8 cellular contexts compared by ENCODE assay signal in the genomic region with DNA sequence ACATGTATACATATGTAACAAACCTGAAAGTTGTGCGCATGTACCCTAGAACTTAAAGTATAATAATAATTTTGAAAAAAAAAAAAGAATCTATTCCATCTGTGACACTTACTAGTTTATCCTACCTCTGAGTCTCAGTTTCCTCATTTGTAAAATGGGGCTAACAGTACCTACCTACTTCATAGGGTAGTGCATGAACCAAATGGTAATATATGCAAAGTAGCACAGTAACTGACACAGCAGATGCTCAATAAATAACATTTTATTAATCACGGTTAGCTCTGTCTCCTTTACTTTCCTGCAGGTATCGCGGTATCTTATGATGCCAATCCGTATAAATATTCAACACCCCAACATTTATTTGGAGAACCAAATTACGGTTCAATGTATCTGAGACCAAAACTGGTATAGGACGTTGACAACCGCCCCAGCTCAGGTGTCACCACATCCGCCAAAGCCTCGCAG. TPM values are rescaled to one million over a fixed set of nuclear protein-coding genes. Genes with fewer than 3 reads are reported as not detected.
A peak's percentile ranks its signal among the peaks of the same experiment; 100 is the strongest.
DNase-seq lines count a peak whose midpoint lies in the region; TF ChIP-seq lines count a peak whose summit lies in the region.

No MANE protein-coding gene starts in this region.

- no peaks in the 10 kb centered on the region for H3K27me3 Mint-ChIP-seq in activated naive CD4-positive, alpha-beta T cell treated with anti-CD3 and anti-CD28 coated beads for 36 hours (ENCODE audit: low read depth)
- peaks cover 10% of the 10 kb centered on the region for H3K27me3 Mint-ChIP-seq in neural crest cell (ENCODE audit: low read depth)

- H3K4me3 ChIP-seq in colonic mucosa, result peak overlapping the region; percentile 97

- H3K4me1 Mint-ChIP-seq in activated naive CD4-positive, alpha-beta T cell treated with anti-CD3 and anti-CD28 coated beads for 36 hours (ENCODE audit: low read depth), result peaks cover 47% of the 10 kb centered on the region
- peaks cover 34% of the 10 kb centered on the region for H3K4me1 Mint-ChIP-seq in neural crest cell

- peak overlapping the region; percentile 91 for H3K4me3 Mint-ChIP-seq in activated naive CD4-positive, alpha-beta T cell treated with anti-CD3 and anti-CD28 coated beads for 36 hours
- H3K4me3 Mint-ChIP-seq in neural crest cell, result peak overlapping the region; percentile 94

- H3K36me3 ChIP-seq in KOPT-K1 (ENCODE audit: insufficient read depth, low read length), result peaks cover 4% of the 10 kb centered on the region; the same call in 1 of the 2 replicates
- no peaks in the 10 kb centered on the region for H3K36me3 ChIP-seq in colonic mucosa

- peak overlapping the region; percentile 95 to 97 for H3K9ac ChIP-seq in colonic mucosa (ENCODE audit: low read depth in 2 of 2, low read length in 2 of 2)

- intact Hi-C loops in activated naive CD4-positive, alpha-beta T cell treated with anti-CD3 and anti-CD28 coated beads for 36 hours (cut with micrococcal nuclease), result loop anchor here (1.0 to 5.0 kb wide), 15 partner anchors 16 to 1093 kb away; partner anchors contain the start of genes ALDH6A1, AREL1, EIF2B2 and FCF1
- intact Hi-C loops in colonic mucosa (cut with DNase I), result no loop called here

- H3K4me1 ChIP-seq in colonic mucosa, result peaks cover 18% of the 10 kb centered on the region

- TF ChIP-seq CTCF in colonic mucosa (IDR thresholded peaks at IDR 0.05), result no peak
- no peak for TF ChIP-seq CTCF in neural crest cell (conservative IDR thresholded peaks at IDR 0.05)

- no peaks in the 10 kb centered on the region for H3K36me3 Mint-ChIP-seq in activated naive CD4-positive, alpha-beta T cell treated with anti-CD3 and anti-CD28 coated beads for 36 hours (ENCODE audit: low read depth)
- peaks cover 3% of the 10 kb centered on the region for H3K36me3 Mint-ChIP-seq in neural crest cell (ENCODE audit: low read depth)

- H3K27me3 ChIP-seq in colonic mucosa, result no peaks in the 10 kb centered on the region

- no peaks in the 10 kb centered on the region for H3K9me3 ChIP-seq in KOPT-K1 (ENCODE audit: insufficient read depth, low read length, poor library complexity, severe bottlenecking)
- no peaks in the 10 kb centered on the region for H3K9me3 ChIP-seq in colonic mucosa

- H3K9me3 Mint-ChIP-seq in activated naive CD4-positive, alpha-beta T cell treated with anti-CD3 and anti-CD28 coated beads for 36 hours, result no peaks in the 10 kb centered on the region
- H3K9me3 Mint-ChIP-seq in neural crest cell, result no peaks in the 10 kb centered on the region

- CTCF ChIA-PET in activated naive CD4-positive, alpha-beta T cell treated with anti-CD3 and anti-CD28 coated beads for 36 hours (lab: Charles Lee), result interaction anchor here (0.7 to 1.0 kb wide), 2 partner anchors 37 to 122 kb away, joined by 3 to 4 read pairs; no protein-coding TSS in a partner anchor

- peak overlapping the region; percentile 97 for H3K27ac Mint-ChIP-seq in activated naive CD4-positive, alpha-beta T cell treated with anti-CD3 and anti-CD28 coated beads for 36 hours
- no peak overlapping the region for H3K27ac Mint-ChIP-seq in neural crest cell (ENCODE audit: unreplicated experiment)

- H3K27ac ChIP-seq in KOPT-K1 (ENCODE audit: low read depth, low read length, poor library complexity, severe bottlenecking) (peak overlapping the region; percentile 91), colonic mucosa (peak overlapping the region; percentile 98)

- DNase-seq in activated naive CD4-positive, alpha-beta T cell treated with anti-CD3 and anti-CD28 coated beads for 36 hours, result no peak
- no peak for DNase-seq in activated naive CD4-positive, alpha-beta T cell (lab: John Stamatoyannopoulos, UW)
- DNase-seq in colonic mucosa (no peak), neural crest cell (ENCODE audit: low read depth, low spot score) (no peak), cerebellar nuclear complex (lab: John Stamatoyannopoulos, UW) (no peak), anterior cingulate cortex (lab: John Stamatoyannopoulos, UW) (no peak), LoVo (ENCODE audit: low spot score) (no peak)

RNA-seq across cellular contexts. Expression of gene TMED10, which starts 0.7 kb away (rescaled TPM):
- total RNA-seq in activated naive CD4-positive, alpha-beta T cell treated with anti-CD3 and anti-CD28 coated beads for 36 hours, result 100 to 1,000 TPM; 151 to 156 TPM
- total RNA-seq in colonic mucosa (100 to 1,000 TPM; 387 to 432 TPM), neural crest cell (178 and 186 TPM in 2 replicates)

RNA-seq across cellular contexts. Expression of gene NEK9, which starts 48.9 kb away (rescaled TPM):
- 10 to 100 TPM; 53.5 to 55.6 TPM for total RNA-seq in activated naive CD4-positive, alpha-beta T cell treated with anti-CD3 and anti-CD28 coated beads for 36 hours
- total RNA-seq in colonic mucosa (10 to 100 TPM; 49.5 to 57.3 TPM), neural crest cell (109 and 113 TPM in 2 replicates)
